In the genomic region with DNA sequence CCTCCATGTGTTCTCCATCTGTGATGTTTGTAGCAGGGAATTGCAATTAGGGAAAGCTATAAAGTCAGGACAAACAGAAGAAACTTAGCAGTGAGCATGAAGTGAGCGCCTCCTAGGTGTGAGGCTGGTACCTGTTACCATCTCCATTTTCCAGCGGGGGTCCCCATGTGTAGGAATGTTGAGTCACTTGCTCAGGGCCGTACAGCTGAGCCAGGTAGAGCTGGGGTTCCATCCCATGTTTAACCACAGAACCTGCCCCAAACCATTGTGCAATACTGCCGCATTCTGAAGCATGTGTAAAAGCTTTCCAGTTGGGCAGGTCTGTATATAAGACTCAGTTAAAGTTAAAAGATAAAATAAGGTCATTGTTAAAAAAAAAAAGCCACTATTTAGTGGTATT, we compare ENCODE assay signal across 27 cellular contexts.
DNase-seq lines count a peak whose midpoint lies in the region; ATAC-seq, FAIRE-seq and TF ChIP-seq lines count a peak whose summit lies in the region.
"Had no signal": no experiment of that assay in that cellular context is flagged by ENCODE, and none has a peak within 500 bp of the region (broad histone marks: within the 10 kb centered on the region; RNA-seq: fewer than 3 reads in every experiment).

No MANE protein-coding gene starts in this region.

- H3K9me2 ChIP-seq in Loucy (replicated peaks; ENCODE audit: low read depth, low read length) = no peaks in the 10 kb centered on the region

- peak overlapping the region; percentile 9 for H2AK5ac ChIP-seq in mesendoderm (ENCODE audit: low read length)

- peak overlapping the region; percentile 45 for H3K56ac ChIP-seq in mesendoderm (ENCODE audit: low read length)

- H2BK15ac ChIP-seq in mesendoderm (replicated peaks; ENCODE audit: low read depth) = no peak overlapping the region

- peak overlapping the region; percentile 18 for H2BK5ac ChIP-seq in mesendoderm (ENCODE audit: low read length)

- no peak for FAIRE-seq in bronchial epithelial cell (lab: Jason Lieb, UNC)
- FAIRE-seq: GM12878, TTC549 had no signal

- no peak overlapping the region for H4K5ac ChIP-seq in mesendoderm (ENCODE audit: low read length)

- TF ChIP-seq CTCF in A673 (conservative IDR thresholded peaks at IDR 0.05; ENCODE audit: low read depth, low read length) (0 out of 2 replicates have a peak, but pooled peaks have one; percentile 23), Loucy (conservative IDR thresholded peaks at IDR 0.05; ENCODE audit: low read length) (peak; percentile 22; the same call in 1 of the 2 replicates), bronchial epithelial cell (IDR thresholded peaks at IDR 0.05; ENCODE audit: insufficient read depth, low read length, severe bottlenecking) (no peak)

- intact Hi-C loops in A673 (cut with micrococcal nuclease; ENCODE audit: unreplicated experiment) = no loop called here

- H3K4me1 ChIP-seq in A673 (ENCODE audit: insufficient read depth, low read length, poor library complexity, severe bottlenecking) = peaks cover 9% of the 10 kb centered on the region
- no peaks in the 10 kb centered on the region for H3K4me1 ChIP-seq in Loucy (ENCODE audit: insufficient read depth, low read length, poor library complexity, severe bottlenecking)
- peaks cover 15% of the 10 kb centered on the region for H3K4me1 ChIP-seq in mesendoderm (ENCODE audit: control insufficient read depth, low read depth, low read length)
- H3K4me1 ChIP-seq: vagina had no signal

- BruUV-seq in A673 (replicated peaks; lab: Mats Ljungman, UMichigan) = no TSS peak

- H3K36me3 ChIP-seq in A673 (ENCODE audit: insufficient read depth, low read length, poor library complexity, severe bottlenecking) (no peaks in the 10 kb centered on the region), Loucy (ENCODE audit: insufficient read depth, low read length) (no peaks in the 10 kb centered on the region), bronchial epithelial cell (ENCODE audit: control insufficient read depth, insufficient read depth, low read length) (no peaks in the 10 kb centered on the region), mesendoderm (ENCODE audit: control insufficient read depth, insufficient read depth, low read length) (no peaks in the 10 kb centered on the region)
- H3K36me3 ChIP-seq: vagina had no signal

- no peak overlapping the region for H2BK120ac ChIP-seq in mesendoderm (ENCODE audit: low read depth, low read length)

- no peak overlapping the region for H3K4me3 ChIP-seq in A673 (ENCODE audit: low read depth, low read length, poor library complexity, severe bottlenecking)
- H3K4me3 ChIP-seq in Loucy (ENCODE audit: low read length, poor library complexity, severe bottlenecking) = no peak overlapping the region
- no peak overlapping the region for H3K4me3 ChIP-seq in bronchial epithelial cell (ENCODE audit: low read depth, low read length)
- no peak overlapping the region for H3K4me3 ChIP-seq in mesendoderm (ENCODE audit: low read length)
- H3K4me3 ChIP-seq: GM12878, lung, SK-N-MC, vagina had no signal

- H3K27ac ChIP-seq in A673 (ENCODE audit: low read depth, low read length, poor library complexity, severe bottlenecking) (no peak overlapping the region), mesendoderm (ENCODE audit: low read depth, low read length) (no peak overlapping the region)
- H3K27ac ChIP-seq: SK-N-MC, vagina had no signal

- H3K18ac ChIP-seq in mesendoderm (ENCODE audit: low read length) = peak overlapping the region; percentile 1

- POLR2A ChIA-PET in A673 (lab: Charles Lee; ENCODE audit: low non-redundant PET) = no interaction called here

- no peaks in the 10 kb centered on the region for H3F3A ChIP-seq in Loucy (ENCODE audit: low read depth)

- H3K4me2 ChIP-seq in Loucy (ENCODE audit: low read depth, low read length, poor library complexity, severe bottlenecking) (no peak overlapping the region), mesendoderm (ENCODE audit: low read length) (no peak overlapping the region)

- no CpG with 5 or more reads among the region's 4 CpGs for WGBS in mesendoderm (ENCODE audit: extremely low coverage, insufficient coverage, low lambda C conversion rate)

- H3K9me3 ChIP-seq in A673 (ENCODE audit: low read depth, low read length, poor library complexity, severe bottlenecking) = no peaks in the 10 kb centered on the region
- no peaks in the 10 kb centered on the region for H3K9me3 ChIP-seq in Loucy (ENCODE audit: insufficient read depth, low read depth, low read length)
- H3K9me3 ChIP-seq: vagina had no signal

- DNase-seq in A673 (ENCODE audit: low spot score) (no peak), bronchial epithelial cell (ENCODE audit: low read depth) (peak; percentile 30), mesendoderm (no peak), SHP77 treated with DMSO at 0.1 percent for 48 hours (lab: John Stamatoyannopoulos, UW) (no peak), NCI-H2029 treated with DMSO at 0.1 percent for 48 hours (lab: John Stamatoyannopoulos, UW) (no peak)
- DNase-seq in activated CD4-positive, alpha-beta T cell treated with anti-CD3 and anti-CD28 coated beads, Interleukin-2, amount 50 U/mL, for 48 hours = no peak
- DNase-seq: activated CD4-positive, alpha-beta T cell treated with anti-CD3 and anti-CD28 coated beads, Interleukin-2, amount 50 U/mL, for 4 hours; activated naive CD4-positive, alpha-beta T cell treated with anti-CD3 and anti-CD28 coated beads for 36 hours; CD8-positive, alpha-beta memory T cell; DMS 273 treated with DMSO at 0.1 percent for 48 hours; EL; H7; hippocampal formation; Karpas-422; left cardiac atrium; MV-4-11; NCI-H146; stimulated activated CD4-positive, alpha-beta T cell treated with anti-CD3 and anti-CD28 coated beads, Interleukin-2, amount 100 ng/mL, for 24 hours; stimulated activated CD8-positive, alpha-beta memory T cell treated with anti-CD3 and anti-CD28 coated beads, Interleukin-4, amount 100 ng/mL, for 48 hours had no signal

- H3K27me3 ChIP-seq in A673 (replicated peaks; ENCODE audit: insufficient read depth, low read depth, low read length, poor library complexity) (no peaks in the 10 kb centered on the region), Loucy (ENCODE audit: insufficient read depth, low read length, poor library complexity, severe bottlenecking) (no peaks in the 10 kb centered on the region), bronchial epithelial cell (ENCODE audit: control insufficient read depth, insufficient read depth, low read length) (no peaks in the 10 kb centered on the region), mesendoderm (ENCODE audit: insufficient read depth, low read length, poor library complexity) (no peaks in the 10 kb centered on the region)
- H3K27me3 ChIP-seq: vagina had no signal

- H3K4ac ChIP-seq in mesendoderm (ENCODE audit: low read depth, low read length) = peak overlapping the region; percentile 73

- H3K23ac ChIP-seq in mesendoderm (ENCODE audit: low read length) = no peak overlapping the region

- no peak overlapping the region for H2AFZ ChIP-seq in Loucy (ENCODE audit: low read length)

- no peak for ATAC-seq in GM21786 (IDR thresholded peaks at IDR 0.05; ENCODE audit: unreplicated experiment)
- ATAC-seq: GM12878; left cardiac atrium; natural killer cell treated with Interleukin-12 subunit alpha and Interleukin-12 subunit beta and Interleukin-15 and Interleukin-18, amount 100 ng/mL, for 72 hours had no signal

- H4K8ac ChIP-seq in mesendoderm (ENCODE audit: low read depth, low read length) = peak overlapping the region; percentile 6

- no peaks in the 10 kb centered on the region for H3K79me1 ChIP-seq in mesendoderm (ENCODE audit: low read length)

- CTCF ChIA-PET in A673 (lab: Charles Lee) = no interaction called here

- H3K9ac ChIP-seq in Loucy (ENCODE audit: low read depth, low read length, poor library complexity, severe bottlenecking) (no peak overlapping the region), mesendoderm (ENCODE audit: low read length) (no peak overlapping the region)

- no peaks in the 10 kb centered on the region for H4K20me1 ChIP-seq in Loucy (ENCODE audit: insufficient read depth, low read length, poor library complexity, severe bottlenecking)

- H3K79me2 ChIP-seq in Loucy (ENCODE audit: insufficient read depth, low read length) (no peaks in the 10 kb centered on the region), mesendoderm (ENCODE audit: control insufficient read depth, insufficient read depth, low read length) (no peaks in the 10 kb centered on the region)
